In genomic region chr3:173875790-173876189, GRCh38 we compare ENCODE assay signal across 17 cellular contexts.
"Had no signal": no experiment of that assay in that cellular context is flagged by ENCODE, and none has a peak within 500 bp of the region (broad histone marks: within the 10 kb centered on the region; RNA-seq: fewer than 3 reads in every experiment).

No MANE protein-coding gene starts in this region.

- DNase-seq: KBM-7, MV-4-11, NCI-H1048, NCI-H1105, NCI-H1417, NCI-H1436 treated with DMSO at 0.1 percent for 48 hours, NCI-H1694, NCI-H1930, NCI-H2081, NCI-H2107, NCI-H446, NCI-H510A, NCI-H524 treated with DMSO at 0.1 percent for 48 hours, NCI-H69, NCI-H774, SHP77 had no signal

- H3K27ac ChIP-seq: RWPE1 had no signal
